22 cellular contexts compared by ENCODE assay signal in the genomic region with DNA sequence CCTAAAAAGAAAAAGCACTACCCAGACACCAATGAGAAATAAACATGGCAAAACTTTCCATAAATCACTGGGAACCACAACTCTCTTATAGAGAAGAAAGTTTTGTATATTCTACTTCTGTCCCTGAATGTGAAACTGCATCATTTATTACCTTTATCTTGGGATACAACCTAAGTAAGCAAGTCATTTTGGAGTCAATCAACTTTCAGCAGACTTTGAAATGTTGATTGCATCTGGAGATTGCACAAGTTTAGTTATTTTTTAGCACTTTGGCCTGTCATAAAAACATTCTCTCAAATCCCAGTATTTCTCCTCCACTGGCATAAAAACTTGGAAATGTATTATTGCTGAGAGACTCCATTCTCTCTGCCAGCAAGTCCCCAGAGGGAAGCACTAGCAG.
DNase-seq lines count a peak whose midpoint lies in the region; ATAC-seq and TF ChIP-seq lines count a peak whose summit lies in the region.
"Had no signal": no experiment of that assay in that cellular context is flagged by ENCODE, and none has a peak within 500 bp of the region (broad histone marks: within the 10 kb centered on the region; RNA-seq: fewer than 3 reads in every experiment).

No MANE protein-coding gene starts in this region.

- peaks cover 10% of the 10 kb centered on the region for H3K27me3 Mint-ChIP-seq in endodermal cell (ENCODE audit: insufficient read depth)

- DNase-seq in endodermal cell (no peak), mucosa of descending colon (peak in 1 of 3 donors; percentile 24), sciatic nerve (ENCODE audit: low spot score) (no peak), NCI-H345 (lab: John Stamatoyannopoulos, UW) (no peak), prostate gland (ENCODE audit: low spot score) (no peak), dedifferentiated amniotic fluid mesenchymal stem cell (ENCODE audit: extremely low spot score) (no peak)
- DNase-seq: BE2C; CD4-positive, CD25-positive, alpha-beta regulatory T cell; DMS 273 treated with DMSO at 0.1 percent for 48 hours; DMS79 treated with DMSO at 0.1 percent for 48 hours; H7; KBM-7; MM.1S; NCI-H1048; NCI-H1417 treated with DMSO at 0.1 percent for 48 hours; NCI-H187; NCI-H2107; SHP77 treated with DMSO at 0.1 percent for 48 hours had no signal

- no peak for TF ChIP-seq POLR2A in prostate gland (IDR thresholded peaks at IDR 0.05)

- ATAC-seq in mucosa of descending colon (peak; percentile 84), sciatic nerve (peak; percentile 35), HG03175 (IDR thresholded peaks at IDR 0.05; ENCODE audit: unreplicated experiment) (no peak)

- H3K9me3 Mint-ChIP-seq in endodermal cell = peaks cover 4% of the 10 kb centered on the region

- no peaks in the 10 kb centered on the region for H3K36me3 ChIP-seq in endodermal cell (ENCODE audit: control insufficient read depth, insufficient read depth, low read length)
- no peaks in the 10 kb centered on the region for H3K36me3 ChIP-seq in mucosa of descending colon (ENCODE audit: low read depth)
- no peaks in the 10 kb centered on the region for H3K36me3 ChIP-seq in prostate gland
- H3K36me3 ChIP-seq: BE2C had no signal

- H3K9ac ChIP-seq in endodermal cell (ENCODE audit: extremely low read depth, low read length, poor library complexity, severe bottlenecking) = no peak overlapping the region

- no peak overlapping the region for H3K27ac Mint-ChIP-seq in endodermal cell
- H3K27ac Mint-ChIP-seq: CD4-positive, CD25-positive, alpha-beta regulatory T cell had no signal

- TF ChIP-seq CTCF in endodermal cell (conservative IDR thresholded peaks at IDR 0.05) (no peak), mucosa of descending colon (IDR thresholded peaks at IDR 0.05) (no peak), prostate gland (IDR thresholded peaks at IDR 0.05) (no peak)

- peaks cover 14% of the 10 kb centered on the region for H3K27me3 ChIP-seq in endodermal cell (ENCODE audit: control insufficient read depth, insufficient read depth, low read length, poor library complexity, severe bottlenecking)
- no peaks in the 10 kb centered on the region for H3K27me3 ChIP-seq in prostate gland (replicated peaks; ENCODE audit: insufficient read depth)
- H3K27me3 ChIP-seq: BE2C had no signal

- no peak overlapping the region for H3K27ac ChIP-seq in endodermal cell (ENCODE audit: low read depth, low read length)
- no peak overlapping the region for H3K27ac ChIP-seq in prostate gland
- H3K27ac ChIP-seq: HL-60, RWPE1, SK-N-MC had no signal

- H3K9me3 ChIP-seq in endodermal cell (ENCODE audit: control insufficient read depth, low read length) (no peaks in the 10 kb centered on the region), mucosa of descending colon (no peaks in the 10 kb centered on the region), prostate gland (no peaks in the 10 kb centered on the region)
- H3K9me3 ChIP-seq: BE2C had no signal

- H3K4me1 Mint-ChIP-seq in endodermal cell = peaks cover 44% of the 10 kb centered on the region
- H3K4me1 Mint-ChIP-seq: CD4-positive, CD25-positive, alpha-beta regulatory T cell had no signal

- peaks cover 21% of the 10 kb centered on the region for H3K4me1 ChIP-seq in endodermal cell (ENCODE audit: control insufficient read depth, insufficient read depth, low read length)
- peaks cover 27% of the 10 kb centered on the region for H3K4me1 ChIP-seq in mucosa of descending colon (ENCODE audit: low read depth)
- peaks cover 13% of the 10 kb centered on the region for H3K4me1 ChIP-seq in prostate gland (replicated peaks)
- H3K4me1 ChIP-seq: BE2C had no signal

- H3K4me3 Mint-ChIP-seq in endodermal cell = no peak overlapping the region
- H3K4me3 Mint-ChIP-seq: CD4-positive, CD25-positive, alpha-beta regulatory T cell had no signal

- no peaks in the 10 kb centered on the region for H3K36me3 Mint-ChIP-seq in endodermal cell (ENCODE audit: low read depth)
- H3K36me3 Mint-ChIP-seq: CD4-positive, CD25-positive, alpha-beta regulatory T cell had no signal

- intact Hi-C loops in mucosa of descending colon (cut with DNase I, micrococcal nuclease) (no loop called here), sciatic nerve (cut with DNase I) (no loop called here), prostate gland (cut with DNase I) (no loop called here)

- H3K4me3 ChIP-seq in endodermal cell (ENCODE audit: low read length) (peak overlapping the region; percentile 63), mucosa of descending colon (no peak overlapping the region), prostate gland (no peak overlapping the region)
- H3K4me3 ChIP-seq: SK-N-MC had no signal
